In genomic region chr17:28599311-28600184, GRCh38 we compare ENCODE assay signal across 8 cellular contexts. TPM values are rescaled to one million over a fixed set of nuclear protein-coding genes. Genes with fewer than 3 reads are reported as not detected.
DNase-seq lines count a peak whose midpoint lies in the region; ATAC-seq and TF ChIP-seq lines count a peak whose summit lies in the region.

No MANE protein-coding gene starts in this region.

- H3K27me3 Mint-ChIP-seq in activated naive CD8-positive, alpha-beta T cell treated with anti-CD3 and anti-CD28 coated beads, Interleukin-2, amount 10 ng/mL, durations not matched to agents 7 days and 5 days, result no peaks in the 10 kb centered on the region

- DNase-seq in ELF-1 (ENCODE audit: low read depth, low spot score) (peak; percentile 52), GM23248 (peak; percentile 96), SIG-M5 (lab: John Stamatoyannopoulos, UW) (peak; percentile 80), Right ventricle myocardium superior (peak; percentile 65), posterior cingulate gyrus (peak in 7 of 10 donors; percentile 21 to 89 (median 63)), upper lobe of right lung (peak; percentile 78)
- DNase-seq in activated naive CD8-positive, alpha-beta T cell treated with anti-CD3 and anti-CD28 coated beads, Interleukin-2, amount 10 ng/mL, durations not matched to agents 7 days and 5 days, result peak; percentile 56

- POLR2A ChIA-PET in activated naive CD8-positive, alpha-beta T cell treated with anti-CD3 and anti-CD28 coated beads, Interleukin-2, amount 10 ng/mL, durations not matched to agents 7 days and 5 days (lab: Charles Lee), result interaction anchor here (0.7 to 2.7 kb wide), 13 partner anchors 8 to 352 kb away, joined by 3 to 33 read pairs (median 5); partner anchors contain the start of genes ALDOC, BLTP2, PIGS and SDF2

- H3K27ac ChIP-seq in GM23248, result peak overlapping the region; percentile 97
- peak overlapping the region; percentile 80 for H3K27ac ChIP-seq in KOPT-K1 (ENCODE audit: low read depth, low read length, poor library complexity, severe bottlenecking)
- H3K27ac ChIP-seq in upper lobe of right lung, result peak overlapping the region; percentile 93

- H3K4me1 ChIP-seq in GM23248 (ENCODE audit: insufficient read depth) (no peaks in the 10 kb centered on the region), upper lobe of right lung (peaks cover 6% of the 10 kb centered on the region)

- ATAC-seq in activated naive CD8-positive, alpha-beta T cell treated with anti-CD3 and anti-CD28 coated beads, Interleukin-2, amount 10 ng/mL, durations not matched to agents 7 days and 5 days (ENCODE audit: low read depth), result peak; percentile 57
- ATAC-seq in Right ventricle myocardium superior (ENCODE audit: poor library complexity) (peak; percentile 68), upper lobe of right lung (peak; percentile 57)

- H3K4me1 Mint-ChIP-seq in activated naive CD8-positive, alpha-beta T cell treated with anti-CD3 and anti-CD28 coated beads, Interleukin-2, amount 10 ng/mL, durations not matched to agents 7 days and 5 days, result peaks cover 16% of the 10 kb centered on the region

- H3K27ac Mint-ChIP-seq in activated naive CD8-positive, alpha-beta T cell treated with anti-CD3 and anti-CD28 coated beads, Interleukin-2, amount 10 ng/mL, durations not matched to agents 7 days and 5 days, result peak overlapping the region; percentile 93

- intact Hi-C loops in Right ventricle myocardium superior (cut with DNase I), result no loop called here
- intact Hi-C loops in posterior cingulate gyrus (cut with DNase I), result no loop called here
- intact Hi-C loops in upper lobe of right lung (cut with DNase I), result no loop called here

- TF ChIP-seq CTCF in upper lobe of right lung (IDR thresholded peaks at IDR 0.05), result no peak

- peak overlapping the region; percentile 90 for H3K4me3 Mint-ChIP-seq in activated naive CD8-positive, alpha-beta T cell treated with anti-CD3 and anti-CD28 coated beads, Interleukin-2, amount 10 ng/mL, durations not matched to agents 7 days and 5 days

- H3K36me3 ChIP-seq in GM23248 (ENCODE audit: low read depth) (no peaks in the 10 kb centered on the region), KOPT-K1 (ENCODE audit: insufficient read depth, low read length) (peaks cover 20% of the 10 kb centered on the region), upper lobe of right lung (no peaks in the 10 kb centered on the region)

- H3K27me3 ChIP-seq in GM23248 (replicated peaks; ENCODE audit: insufficient read depth) (no peaks in the 10 kb centered on the region), upper lobe of right lung (no peaks in the 10 kb centered on the region)

- H3K9me3 ChIP-seq in GM23248 (ENCODE audit: low read depth) (no peaks in the 10 kb centered on the region), KOPT-K1 (ENCODE audit: insufficient read depth, low read length, poor library complexity, severe bottlenecking) (no peaks in the 10 kb centered on the region), upper lobe of right lung (no peaks in the 10 kb centered on the region)

- H3K9me3 Mint-ChIP-seq in activated naive CD8-positive, alpha-beta T cell treated with anti-CD3 and anti-CD28 coated beads, Interleukin-2, amount 10 ng/mL, durations not matched to agents 7 days and 5 days, result no peaks in the 10 kb centered on the region

- H3K4me2 ChIP-seq in GM23248 (ENCODE audit: unreplicated experiment), result peak overlapping the region; percentile 87

- H3K9ac ChIP-seq in GM23248, result peak overlapping the region; percentile 93

- H3K4me3 ChIP-seq in GM23248 (peak overlapping the region; percentile 88), upper lobe of right lung (peak overlapping the region; percentile 76)

- no peaks in the 10 kb centered on the region for H4K20me1 ChIP-seq in GM23248 (ENCODE audit: insufficient read depth)

- in situ Hi-C loops in GM23248 (cut with MboI), result no loop called here

- H3K36me3 Mint-ChIP-seq in activated naive CD8-positive, alpha-beta T cell treated with anti-CD3 and anti-CD28 coated beads, Interleukin-2, amount 10 ng/mL, durations not matched to agents 7 days and 5 days, result peaks cover 13% of the 10 kb centered on the region

- H3F3A ChIP-seq in GM23248 (ENCODE audit: insufficient read depth), result peaks cover 12% of the 10 kb centered on the region

- peaks cover 32% of the 10 kb centered on the region for H3K79me2 ChIP-seq in GM23248 (ENCODE audit: insufficient read depth)

- H2AFZ ChIP-seq in GM23248, result peak overlapping the region; percentile 88

- H3K9me2 ChIP-seq in GM23248 (ENCODE audit: insufficient read depth), result no peaks in the 10 kb centered on the region

- 1 to 2% methylated on average over 40 of the region's 40 CpGs for WGBS in GM23248 (ENCODE audit: low coverage in 1 of 2, low lambda C conversion rate in 2 of 2, missing lambda C conversion rate in 2 of 2), 2 experiments

RNA-seq across cellular contexts. Expression of gene SPAG5, which starts 0.7 kb away (rescaled TPM):
- 14.0 and 27.0 TPM in 2 replicates for total RNA-seq in GM23248 (2014; rRNA removed; shearing (Covaris generic))
- 20.5 TPM in 2 replicates for polyA plus RNA-seq in GM23248 (2016; fragmentation: Nextera tagmentation; extraction: Ambion mirVana)
- 100 to 1,000 TPM; 109 to 118 TPM for total RNA-seq in activated naive CD8-positive, alpha-beta T cell treated with anti-CD3 and anti-CD28 coated beads, Interleukin-2, amount 10 ng/mL, durations not matched to agents 7 days and 5 days
- total RNA-seq in Right ventricle myocardium superior (1.1 TPM), upper lobe of right lung (3.2 TPM)

RNA-seq across cellular contexts. Expression of gene RSKR, which starts 14.4 kb away (rescaled TPM):
- total RNA-seq in GM23248 (2014; rRNA removed; shearing (Covaris generic)), result 1.2 and 6.8 TPM in 2 replicates
- polyA plus RNA-seq in GM23248 (2016; fragmentation: Nextera tagmentation; extraction: Ambion mirVana), result 0.58 and 0.86 TPM in 2 replicates
- 10 to 100 TPM; 20.7 to 24.9 TPM for total RNA-seq in activated naive CD8-positive, alpha-beta T cell treated with anti-CD3 and anti-CD28 coated beads, Interleukin-2, amount 10 ng/mL, durations not matched to agents 7 days and 5 days
- total RNA-seq in Right ventricle myocardium superior, result 4.8 TPM
- 12.3 TPM for total RNA-seq in upper lobe of right lung

RNA-seq across cellular contexts. Expression of gene ALDOC, which starts 22.9 kb away (rescaled TPM):
- total RNA-seq in GM23248 (2014; rRNA removed; shearing (Covaris generic)), result 36.4 and 47.3 TPM in 2 replicates
- polyA plus RNA-seq in GM23248 (2016; fragmentation: Nextera tagmentation; extraction: Ambion mirVana), result 18.4 and 18.5 TPM in 2 replicates
- 100 to 1,000 TPM; 142 to 154 TPM for total RNA-seq in activated naive CD8-positive, alpha-beta T cell treated with anti-CD3 and anti-CD28 coated beads, Interleukin-2, amount 10 ng/mL, durations not matched to agents 7 days and 5 days
- total RNA-seq in Right ventricle myocardium superior (353 TPM), upper lobe of right lung (10.5 TPM)

RNA-seq across cellular contexts. Expression of gene PIGS, which starts 28.2 kb away (rescaled TPM):
- 57.8 and 76.0 TPM in 2 replicates for total RNA-seq in GM23248 (2014; rRNA removed; shearing (Covaris generic))
- polyA plus RNA-seq in GM23248 (2016; fragmentation: Nextera tagmentation; extraction: Ambion mirVana), result 68.8 and 72.7 TPM in 2 replicates
- 10 to 100 TPM; 60.5 to 63.1 TPM for total RNA-seq in activated naive CD8-positive, alpha-beta T cell treated with anti-CD3 and anti-CD28 coated beads, Interleukin-2, amount 10 ng/mL, durations not matched to agents 7 days and 5 days
- total RNA-seq in Right ventricle myocardium superior (33.4 TPM), upper lobe of right lung (43.0 TPM)

RNA-seq across cellular contexts. Expression of gene BLTP2, which starts 45.4 kb away (rescaled TPM):
- total RNA-seq in GM23248 (2014; rRNA removed; shearing (Covaris generic)), result 145 and 155 TPM in 2 replicates
- polyA plus RNA-seq in GM23248 (2016; fragmentation: Nextera tagmentation; extraction: Ambion mirVana), result 49.8 and 55.6 TPM in 2 replicates
- 100 to 1,000 TPM; 144 to 157 TPM for total RNA-seq in activated naive CD8-positive, alpha-beta T cell treated with anti-CD3 and anti-CD28 coated beads, Interleukin-2, amount 10 ng/mL, durations not matched to agents 7 days and 5 days
- total RNA-seq in Right ventricle myocardium superior (69.2 TPM), upper lobe of right lung (145 TPM)

Comparison
In these comparisons a context has a peak if more than half of its experiments do, and no peak if none do; other contexts are left out.
1. Peak in every context shown above with its lines: DNase-seq, ATAC-seq, H3K4me3 ChIP-seq and H3K27ac ChIP-seq.